ENCODE assay signal across 2 cellular contexts in genomic region chr5:80925940-80926339, GRCh38.
A peak's percentile ranks its signal among the peaks of the same experiment; 100 is the strongest.
TF ChIP-seq lines count a peak whose summit lies in the region.

No MANE protein-coding gene starts in this region.

TF ChIP-seq in liver, 16 proteins besides CTCF, POLR2A, EP300 and RAD21 (continued from another document):
- no peak for TF ChIP-seq REST (IDR thresholded peaks at IDR 0.05)
- TF ChIP-seq ZBTB33 (IDR thresholded peaks at IDR 0.05) = no peak
- no peak for TF ChIP-seq HNF4G (IDR thresholded peaks at IDR 0.05)
- TF ChIP-seq EGR1 (IDR thresholded peaks at IDR 0.05; ENCODE audit: low read depth in 2 of 2) = no peak
- TF ChIP-seq FOXA2 (IDR thresholded peaks at IDR 0.05) = no peak
- TF ChIP-seq RXRA (IDR thresholded peaks at IDR 0.05) = peak; percentile 15 to 78
- TF ChIP-seq ATF3 (IDR thresholded peaks at IDR 0.05) = peak; percentile 23
- no peak for TF ChIP-seq TAF1 (conservative IDR thresholded peaks at IDR 0.05)
- TF ChIP-seq HNF4A (conservative IDR thresholded peaks at IDR 0.05) = peak in 1 of 2 donors; percentile 50
- TF ChIP-seq SP1 (IDR thresholded peaks at IDR 0.05) = no peak
- no peak for TF ChIP-seq FOXA1 (IDR thresholded peaks at IDR 0.05)
TF ChIP-seq in liver: peak in this region for 3.

TF ChIP-seq in HepG2, 621 proteins besides CTCF, POLR2A, EP300 and RAD21 (continued from another document):
- TF ChIP-seq FOXO1 (CRISPR knock-in tag; IDR thresholded peaks at IDR 0.05) = no peak
- no peak for TF ChIP-seq RERE (CRISPR knock-in tag; IDR thresholded peaks at IDR 0.05; ENCODE audit: low read depth)
- no peak for TF ChIP-seq RORA (CRISPR knock-in tag; IDR thresholded peaks at IDR 0.05)
- no peak for TF ChIP-seq ELF1 (CRISPR knock-in tag; IDR thresholded peaks at IDR 0.05)
- no peak for TF ChIP-seq EZH2 (conservative IDR thresholded peaks at IDR 0.05; ENCODE audit: low read depth, low read length)
- no peak for TF ChIP-seq BRF2 (CRISPR knock-in tag; IDR thresholded peaks at IDR 0.05)
- TF ChIP-seq ZNF431 (CRISPR knock-in tag; IDR thresholded peaks at IDR 0.05; ENCODE audit: borderline replicate concordance, low read depth) = no peak
- no peak for TF ChIP-seq MAF1 (CRISPR knock-in tag; IDR thresholded peaks at IDR 0.05; ENCODE audit: borderline replicate concordance)
- no peak for TF ChIP-seq ZNF318 (CRISPR knock-in tag; IDR thresholded peaks at IDR 0.05)
- TF ChIP-seq ZNF691 (CRISPR knock-in tag; IDR thresholded peaks at IDR 0.05; ENCODE audit: borderline replicate concordance, low read depth) = no peak
- no peak for TF ChIP-seq ZNF704 (CRISPR knock-in tag; IDR thresholded peaks at IDR 0.05; ENCODE audit: borderline replicate concordance)
- no peak for TF ChIP-seq HNF4G (IDR thresholded peaks at IDR 0.05; ENCODE audit: borderline replicate concordance, low read depth, low read length)
- no peak for TF ChIP-seq HNF4G (CRISPR knock-in tag; IDR thresholded peaks at IDR 0.05; ENCODE audit: borderline replicate concordance, low read depth)
